Comparison of ENCODE assay signal across 11 cellular contexts in genomic region chr9:106648799-106649198, GRCh38.
DNase-seq lines count a peak whose midpoint lies in the region; ATAC-seq, FAIRE-seq and TF ChIP-seq lines count a peak whose summit lies in the region.
"Had no signal": no experiment of that assay in that cellular context is flagged by ENCODE, and none has a peak within 500 bp of the region (broad histone marks: within the 10 kb centered on the region; RNA-seq: fewer than 3 reads in every experiment).

No MANE protein-coding gene starts in this region.

- TF ChIP-seq POLR2A in A549 (IDR thresholded peaks at IDR 0.05; ENCODE audit: low read length) = no peak

- H4K20me1 ChIP-seq in GM23338 (replicated peaks; ENCODE audit: insufficient read depth) (no peaks in the 10 kb centered on the region), hepatocyte (ENCODE audit: insufficient read depth, poor library complexity, severe bottlenecking) (no peaks in the 10 kb centered on the region)

- H3K9me3 Mint-ChIP-seq in GM23338 (peaks cover 6% of the 10 kb centered on the region; the same call in 2 of the 3 replicates), T-cell (peaks cover 2 to 21% (median 8%) of the 10 kb centered on the region in 3 donors)

- no peaks in the 10 kb centered on the region; the same call in 2 of the 3 replicates for H3K36me3 Mint-ChIP-seq in GM23338 (ENCODE audit: low read depth)
- H3K36me3 Mint-ChIP-seq in T-cell = no peaks in the 10 kb centered on the region

- H3K4me3 ChIP-seq in A549 (no peak overlapping the region), GM23338 (no peak overlapping the region), WERI-Rb-1 (ENCODE audit: low read depth, low read length) (no peak overlapping the region), hepatocyte (no peak overlapping the region)
- H3K4me3 ChIP-seq: right atrium auricular region had no signal

- H2AFZ ChIP-seq in GM23338 (no peak overlapping the region), hepatocyte (no peak overlapping the region)

- H3K9me3 ChIP-seq in A549 (no peaks in the 10 kb centered on the region), WERI-Rb-1 (ENCODE audit: severe bottlenecking) (no peaks in the 10 kb centered on the region), hepatocyte (ENCODE audit: low read depth) (no peaks in the 10 kb centered on the region)
- H3K9me3 ChIP-seq: right atrium auricular region had no signal

- H3K27ac Mint-ChIP-seq in GM23338 (no peak overlapping the region), T-cell (no peak overlapping the region)
- H3K27ac Mint-ChIP-seq: activated T-cell treated with anti-CD3 and anti-CD28 coated beads, Interleukin-2, amount 50 U/mL, for 72 hours had no signal

- no peaks in the 10 kb centered on the region for H3K4me1 Mint-ChIP-seq in GM23338
- H3K4me1 Mint-ChIP-seq in T-cell = no peaks in the 10 kb centered on the region

- TF ChIP-seq RAD21 in A549 (conservative IDR thresholded peaks at IDR 0.05 in 1 of 2, IDR thresholded peaks at IDR 0.05 in 1 of 2) = peak; percentile 22 to 33; a peak in 3 of 5 replicates

- FAIRE-seq in A549 (lab: Jason Lieb, UNC) = no peak

- WGBS in A549 (ENCODE audit: missing lambda C conversion rate) = 0% methylated on average over 2 of the region's 2 CpGs
- WGBS in hepatocyte (ENCODE audit: low lambda C conversion rate, missing lambda C conversion rate) = 56% methylated on average over 2 of the region's 2 CpGs

- POLR2A ChIA-PET in A549 (lab: Yijun Ruan, JAX) (no interaction called here), T-cell (lab: Charles Lee) (no interaction called here)

- no peaks in the 10 kb centered on the region for H3K79me2 ChIP-seq in GM23338 (replicated peaks; ENCODE audit: insufficient read depth)
- no peaks in the 10 kb centered on the region for H3K79me2 ChIP-seq in hepatocyte

- TF ChIP-seq CTCF in A549 (IDR thresholded peaks at IDR 0.05) = peak; percentile 25; the same call in 2 of the 3 replicates
- peak; percentile 45 to 48 for TF ChIP-seq CTCF in GM23338 (conservative IDR thresholded peaks at IDR 0.05; ENCODE audit: low read depth in 2 of 2)
- TF ChIP-seq CTCF in WERI-Rb-1 (IDR thresholded peaks at IDR 0.05; ENCODE audit: low read depth, low read length) = 0 out of 2 replicates have a peak, but pooled peaks have one; percentile 4
- TF ChIP-seq CTCF in hepatocyte (IDR thresholded peaks at IDR 0.05; ENCODE audit: poor library complexity) = peak; percentile 34

- H3K9me2 ChIP-seq in GM23338 (ENCODE audit: insufficient read depth) = 0 out of 2 replicates have a peak, but pooled peaks cover 3% of the 10 kb centered on the region
- no peaks in the 10 kb centered on the region for H3K9me2 ChIP-seq in hepatocyte (replicated peaks; ENCODE audit: insufficient read depth)

- DNase-seq in A549 (ENCODE audit: low read depth in 1 of 2, low spot score in 1 of 2) (no peak), GM23338 (ENCODE audit: low spot score) (peak; percentile 43), WERI-Rb-1 (no peak), hepatocyte (ENCODE audit: low spot score) (peak; percentile 18), iPS-NIHi11 (ENCODE audit: low spot score) (no peak), T-cell (no peak)
- no peak for DNase-seq in activated CD4-positive, alpha-beta T cell treated with anti-CD3 and anti-CD28 coated beads, Interleukin-2, amount 50 U/mL, for 4 hours
- no peak for DNase-seq in stimulated activated CD4-positive, alpha-beta T cell treated with anti-CD3 and anti-CD28 coated beads, Interleukin-12 subunit alpha, Interleukin-12 subunit beta, amount 100 ng/mL, for 4 hours
- DNase-seq: activated T-cell treated with anti-CD3 and anti-CD28 coated beads, Interleukin-2, amount 50 U/mL, for 72 hours; OCI-M1 had no signal

- ATAC-seq in A549 = no peak
- ATAC-seq in GM23338 = no peak
- ATAC-seq in T-cell (replicated peaks in 1 of 4) = no peak
- ATAC-seq: activated T-cell treated with anti-CD3 and anti-CD28 coated beads, Interleukin-2, amount 50 U/mL, for 72 hours had no signal

- no peak for TF ChIP-seq EP300 in A549 (IDR thresholded peaks at IDR 0.05)

- CTCF ChIA-PET in A549 (lab: Yijun Ruan, JAX) = interaction anchor here (0.6 to 1.2 kb wide), 2 partner anchors 213 to 319 kb away, joined by 3 to 5 read pairs; no protein-coding TSS in a partner anchor
- CTCF ChIA-PET in T-cell (lab: Charles Lee) = no interaction called here

- peaks cover 2% of the 10 kb centered on the region for H3K27me3 Mint-ChIP-seq in GM23338 (ENCODE audit: insufficient read depth, low read depth, poor library complexity)
- no peaks in the 10 kb centered on the region for H3K27me3 Mint-ChIP-seq in T-cell

- no peaks in the 10 kb centered on the region for H3F3A ChIP-seq in GM23338 (replicated peaks; ENCODE audit: low read depth)

- no peak overlapping the region for H3K4me2 ChIP-seq in A549
- H3K4me2 ChIP-seq in GM23338 = no peak overlapping the region
- no peak overlapping the region for H3K4me2 ChIP-seq in hepatocyte

- no peaks in the 10 kb centered on the region for H3K36me3 ChIP-seq in GM23338 (ENCODE audit: insufficient read depth)
- no peaks in the 10 kb centered on the region for H3K36me3 ChIP-seq in WERI-Rb-1
- H3K36me3 ChIP-seq in hepatocyte (replicated peaks; ENCODE audit: insufficient read depth, low read depth) = no peaks in the 10 kb centered on the region
- H3K36me3 ChIP-seq: right atrium auricular region had no signal

- H3K4me1 ChIP-seq in A549 = no peaks in the 10 kb centered on the region
- no peaks in the 10 kb centered on the region for H3K4me1 ChIP-seq in GM23338 (ENCODE audit: insufficient read depth)
- no peaks in the 10 kb centered on the region for H3K4me1 ChIP-seq in hepatocyte (ENCODE audit: insufficient read depth)
- H3K4me1 ChIP-seq: right atrium auricular region had no signal

- H3K4me3 Mint-ChIP-seq in GM23338 (no peak overlapping the region), T-cell (no peak overlapping the region)
- H3K4me3 Mint-ChIP-seq: activated T-cell treated with anti-CD3 and anti-CD28 coated beads, Interleukin-2, amount 50 U/mL, for 72 hours had no signal

- H3K27me3 ChIP-seq in GM23338 (ENCODE audit: insufficient read depth) (no peaks in the 10 kb centered on the region), WERI-Rb-1 (ENCODE audit: insufficient read depth, low read depth, severe bottlenecking) (no peaks in the 10 kb centered on the region), hepatocyte (no peaks in the 10 kb centered on the region)
- H3K27me3 ChIP-seq: right atrium auricular region had no signal

- no peak overlapping the region for H3K27ac ChIP-seq in A549
- H3K27ac ChIP-seq in GM23338 (ENCODE audit: low read depth) = no peak overlapping the region
- no peak overlapping the region for H3K27ac ChIP-seq in WERI-Rb-1
- H3K27ac ChIP-seq in hepatocyte = no peak overlapping the region
- H3K27ac ChIP-seq: right atrium auricular region had no signal

TF ChIP-seq in A549, 52 proteins besides CTCF, POLR2A, EP300 and RAD21:
- TF ChIP-seq SMC3 (IDR thresholded peaks at IDR 0.05) (peak; percentile 32; the same call in 2 of the 3 replicates), MAX (IDR thresholded peaks at IDR 0.05) (no peak)

TF ChIP-seq in GM23338, 12 proteins besides CTCF, POLR2A, EP300 and RAD21 (continues in another document):
- no peak for TF ChIP-seq CREB1 (CRISPR knock-in tag; IDR thresholded peaks at IDR 0.05; ENCODE audit: low read depth)
- no peak for TF ChIP-seq REST (IDR thresholded peaks at IDR 0.05; ENCODE audit: unreplicated experiment)
- no peak for TF ChIP-seq POLR2AphosphoS5 (IDR thresholded peaks at IDR 0.05; ENCODE audit: low read depth)
- TF ChIP-seq EZH2phosphoT487 (IDR thresholded peaks at IDR 0.05; ENCODE audit: unreplicated experiment) = no peak
- no peak for TF ChIP-seq EZH2 (IDR thresholded peaks at IDR 0.05; ENCODE audit: low read depth, unreplicated experiment)

Comparison
In these comparisons a context has a peak if more than half of its experiments do, and no peak if none do; other contexts are left out.
1. DNase-seq: peak in GM23338 (single experiment) and hepatocyte (single experiment); none in A549 (0 of 2), WERI-Rb-1 (single experiment), iPS-NIHi11 (single experiment), activated CD4-positive, alpha-beta T cell treated with anti-CD3 and anti-CD28 coated beads, Interleukin-2, amount 50 U/mL, for 4 hours (0 of 2), T-cell (0 of 34) and stimulated activated CD4-positive, alpha-beta T cell treated with anti-CD3 and anti-CD28 coated beads, Interleukin-12 subunit alpha, Interleukin-12 subunit beta, amount 100 ng/mL, for 4 hours (single experiment).
2. Peak in every context shown above with its lines, with median percentiles within 50 percentile points of each other: CTCF ChIP-seq.